Comparison of ENCODE assay signal across 11 cellular contexts in the genomic region with DNA sequence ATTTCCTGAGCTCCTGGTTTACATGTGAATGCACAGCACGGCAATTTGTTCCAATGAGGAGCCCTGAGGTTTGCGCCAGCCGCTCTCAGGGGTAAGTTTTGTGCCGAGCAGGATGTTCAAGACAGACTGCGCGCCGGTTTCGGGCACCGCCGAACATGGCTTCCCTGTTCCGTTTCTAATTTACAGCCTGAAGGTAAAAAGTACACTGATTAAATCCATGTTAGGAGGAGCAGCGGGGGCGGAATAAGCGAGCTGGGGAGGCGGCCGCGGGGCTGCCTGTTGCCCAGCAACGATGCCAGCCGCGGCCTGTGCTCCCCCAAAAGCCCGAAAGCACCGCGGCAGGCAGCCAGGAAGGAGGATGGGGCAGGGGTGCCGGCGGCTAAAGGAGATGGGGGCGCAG. TPM values are rescaled to one million over a fixed set of nuclear protein-coding genes. Genes with fewer than 3 reads are reported as not detected.
DNase-seq lines count a peak whose midpoint lies in the region; FAIRE-seq and TF ChIP-seq lines count a peak whose summit lies in the region.
"Had no signal": no experiment of that assay in that cellular context is flagged by ENCODE, and none has a peak within 500 bp of the region (broad histone marks: within the 10 kb centered on the region; RNA-seq: fewer than 3 reads in every experiment).

No MANE protein-coding gene starts in this region.

- FAIRE-seq in astrocyte (lab: Jason Lieb, UNC): no peak

- TF ChIP-seq CTCF in GM10266 (IDR thresholded peaks at IDR 0.05; ENCODE audit: control insufficient read depth, insufficient read depth, low read depth, missing control alignments): no peak
- no peak for TF ChIP-seq CTCF in astrocyte (IDR thresholded peaks at IDR 0.05; ENCODE audit: insufficient read depth, low read depth, low read length)

- H4K20me1 ChIP-seq in astrocyte (ENCODE audit: insufficient read depth, low read length): no peaks in the 10 kb centered on the region
- no peaks in the 10 kb centered on the region for H4K20me1 ChIP-seq in Karpas-422 (ENCODE audit: insufficient read depth, low read depth, low read length)

- H3K4me1 ChIP-seq in astrocyte (ENCODE audit: insufficient read depth, low read length) (peaks cover 7% of the 10 kb centered on the region), muscle layer of duodenum (ENCODE audit: control insufficient read depth in 1 of 2, insufficient read depth in 2 of 2, low read length in 2 of 2) (peaks cover 0 to 13% of the 10 kb centered on the region in 2 donors), Karpas-422 (ENCODE audit: low read length) (no peaks in the 10 kb centered on the region)
- H3K4me1 ChIP-seq: Caco-2 had no signal

- H3K79me2 ChIP-seq in astrocyte (ENCODE audit: insufficient read depth, low read length) (no peaks in the 10 kb centered on the region), Karpas-422 (ENCODE audit: low read length) (no peaks in the 10 kb centered on the region)

- DNase-seq in Ammon's horn (ENCODE audit: low spot score): peak; percentile 61
- DNase-seq in GM10266 (ENCODE audit: extremely low spot score): peak; percentile 44
- no peak for DNase-seq in astrocyte (ENCODE audit: low read depth)
- DNase-seq in Karpas-422: no peak
- no peak for DNase-seq in UCSD-AML1 (lab: John Stamatoyannopoulos, UW; ENCODE audit: unreplicated experiment)
- no peak for DNase-seq in DMS153 (lab: John Stamatoyannopoulos, UW)
- DNase-seq in NCI-H774 (lab: John Stamatoyannopoulos, UW): no peak

- H3K27ac Mint-ChIP-seq in astrocyte (ENCODE audit: unreplicated experiment): peak overlapping the region; percentile 34

- H2AFZ ChIP-seq in astrocyte (ENCODE audit: low read depth, low read length) (peak overlapping the region; percentile 74), Karpas-422 (ENCODE audit: low read length) (no peak overlapping the region)

- no peaks in the 10 kb centered on the region for H3K9me2 ChIP-seq in Karpas-422 (replicated peaks; ENCODE audit: insufficient read depth, low read length)

- peaks cover 12% of the 10 kb centered on the region for H3K27me3 Mint-ChIP-seq in astrocyte (ENCODE audit: low read depth, unreplicated experiment)

- H3K4me3 ChIP-seq in astrocyte (ENCODE audit: insufficient read depth, low read depth, low read length) (peak overlapping the region; percentile 21), muscle layer of duodenum (ENCODE audit: low read depth in 1 of 2, low read length in 2 of 2) (peak overlapping the region; percentile 4 to 21), Karpas-422 (ENCODE audit: low read length) (no peak overlapping the region)
- H3K4me3 ChIP-seq: tibial artery had no signal

- no peaks in the 10 kb centered on the region for H3K9me3 ChIP-seq in astrocyte (ENCODE audit: insufficient read depth, low read depth, low read length)
- H3K9me3 ChIP-seq in muscle layer of duodenum (ENCODE audit: control insufficient read depth in 1 of 2, low read length in 2 of 2): no peaks in the 10 kb centered on the region
- H3K9me3 ChIP-seq in Karpas-422 (ENCODE audit: low read length): no peaks in the 10 kb centered on the region
- H3K9me3 ChIP-seq: Caco-2, tibial artery had no signal

- no peak overlapping the region for H3K27ac ChIP-seq in astrocyte (ENCODE audit: low read depth, low read length)
- H3K27ac ChIP-seq in muscle layer of duodenum (ENCODE audit: low read length): no peak overlapping the region
- no peak overlapping the region for H3K27ac ChIP-seq in Karpas-422 (ENCODE audit: low read length)
- H3K27ac ChIP-seq: tibial artery had no signal

- H3K9ac ChIP-seq in astrocyte (ENCODE audit: low read length) (no peak overlapping the region), Karpas-422 (ENCODE audit: low read length) (no peak overlapping the region)

- H3K27me3 ChIP-seq in astrocyte (ENCODE audit: insufficient read depth, low read length) (no peaks in the 10 kb centered on the region), muscle layer of duodenum (ENCODE audit: low read depth, low read length) (no peaks in the 10 kb centered on the region), Karpas-422 (ENCODE audit: low read length) (no peaks in the 10 kb centered on the region)
- H3K27me3 ChIP-seq: tibial artery had no signal

- peak overlapping the region; percentile 74 for H3K4me2 ChIP-seq in astrocyte (ENCODE audit: low read length)
- H3K4me2 ChIP-seq in Karpas-422 (ENCODE audit: low read depth, low read length, poor library complexity, severe bottlenecking): no peak overlapping the region

- H3K4me1 Mint-ChIP-seq in astrocyte (ENCODE audit: low read depth, unreplicated experiment): peaks cover 8% of the 10 kb centered on the region

- H3K36me3 Mint-ChIP-seq in astrocyte (ENCODE audit: low read depth, unreplicated experiment): peaks cover 3% of the 10 kb centered on the region

- H3K9me3 Mint-ChIP-seq in astrocyte (ENCODE audit: unreplicated experiment): no peaks in the 10 kb centered on the region

- no peak overlapping the region for H3K4me3 Mint-ChIP-seq in astrocyte (ENCODE audit: unreplicated experiment)

- no peaks in the 10 kb centered on the region for H3K36me3 ChIP-seq in astrocyte (ENCODE audit: insufficient read depth, low read length)
- H3K36me3 ChIP-seq in muscle layer of duodenum (ENCODE audit: control insufficient read depth in 1 of 2, insufficient read depth in 2 of 2, low read length in 2 of 2): no peaks in the 10 kb centered on the region
- no peaks in the 10 kb centered on the region for H3K36me3 ChIP-seq in Karpas-422 (ENCODE audit: insufficient read depth, low read length)

RNA-seq across cellular contexts. Expression of gene SOWAHA, which starts 6.4 kb away (rescaled TPM):
- total RNA-seq in astrocyte: 0.10 and 0.20 TPM in 2 replicates
- not detected in 2 replicates for total RNA-seq in Karpas-422 (2014; rRNA removed; shearing (Covaris generic); ENCODE audit: low replicate concordance)
- total RNA-seq: dermis microvascular lymphatic vessel endothelial cell had no signal

RNA-seq across cellular contexts. Expression of gene SHROOM1, which starts 11.0 kb away (rescaled TPM):
- 5.0 TPM in 2 replicates for total RNA-seq in astrocyte
- 1.6 and 1.8 TPM in 2 replicates for total RNA-seq in Karpas-422 (2014; rRNA removed; shearing (Covaris generic); ENCODE audit: low replicate concordance)

RNA-seq across cellular contexts. Expression of gene SEPTIN8, which starts 42.4 kb away (rescaled TPM):
- total RNA-seq in astrocyte: 97.5 and 106 TPM in 2 replicates
- 4.1 and 7.0 TPM in 2 replicates for total RNA-seq in Karpas-422 (2014; rRNA removed; shearing (Covaris generic); ENCODE audit: low replicate concordance)

RNA-seq across cellular contexts. Expression of gene GDF9, which starts 46.8 kb away (rescaled TPM):
- total RNA-seq in astrocyte: 0.34 and 0.46 TPM in 2 replicates
- total RNA-seq in Karpas-422 (2014; rRNA removed; shearing (Covaris generic); ENCODE audit: low replicate concordance): 1.2 and 1.5 TPM in 2 replicates

RNA-seq across cellular contexts. Expression of gene UQCRQ, which starts 47.0 kb away (rescaled TPM):
- total RNA-seq in astrocyte: 382 and 409 TPM in 2 replicates
- 179 and 182 TPM in 2 replicates for total RNA-seq in Karpas-422 (2014; rRNA removed; shearing (Covaris generic); ENCODE audit: low replicate concordance)

Comparison
In these comparisons a context has a peak if more than half of its experiments do, and no peak if none do; other contexts are left out.
1. DNase-seq: peak in Ammon's horn (single experiment) and GM10266 (single experiment); none in astrocyte (single experiment), Karpas-422 (single experiment), UCSD-AML1 (single experiment), DMS153 (single experiment) and NCI-H774 (single experiment).
2. RNA of gene SEPTIN8, which starts 42.4 kb away (total RNA-seq): 97.5 to 106 TPM in astrocyte; 4.1 to 7.0 TPM in Karpas-422; every median in the first group is over 10 times any median in the second.